In genomic region chr2:45851576-45852304, GRCh38 we compare ENCODE assay signal across 10 cellular contexts.
A peak's percentile ranks its signal among the peaks of the same experiment; 100 is the strongest.
DNase-seq lines count a peak whose midpoint lies in the region; ATAC-seq and TF ChIP-seq lines count a peak whose summit lies in the region.
"Had no signal": no experiment of that assay in that cellular context is flagged by ENCODE, and none has a peak within 500 bp of the region (broad histone marks: within the 10 kb centered on the region; RNA-seq: fewer than 3 reads in every experiment).

No MANE protein-coding gene starts in this region.

- no peak overlapping the region for H2AFZ ChIP-seq in OCI-LY7 (ENCODE audit: low read length)

- H3K9me2 ChIP-seq in OCI-LY7 (ENCODE audit: insufficient read depth, low read length): no peaks in the 10 kb centered on the region

- H3K27me3 Mint-ChIP-seq in T-helper 2 cell treated with Interferon-gamma antibody and Interleukin-4, amounts not matched to agents 5 μg/mL and 100 μg/mL, for 36 hours (ENCODE audit: low read depth): no peaks in the 10 kb centered on the region

- peak in 2 of 3 experiments; percentile 47 to 74 for DNase-seq in NCI-H1417 (lab: John Stamatoyannopoulos, UW)
- DNase-seq in NCI-H1417 treated with DMSO at 0.1 percent for 48 hours (lab: John Stamatoyannopoulos, UW): no peak
- no peak for DNase-seq in OCI-LY7 (ENCODE audit: low spot score)
- DNase-seq in fibroblast of gingiva (ENCODE audit: low read depth): peak; percentile 72
- DNase-seq in upper lobe of left lung: peak in 1 of 2 donors; percentile 14
- no peak for DNase-seq in T-helper 2 cell treated with Interferon-gamma antibody and Interleukin-4, amounts not matched to agents 5 μg/mL and 100 μg/mL, for 36 hours (ENCODE audit: low spot score)
- DNase-seq: lower lobe of right lung had no signal

- WGBS in upper lobe of left lung, 2 donors: 85 to 86% methylated on average over 11 of the region's 11 CpGs

- no peaks in the 10 kb centered on the region for H3K79me2 ChIP-seq in OCI-LY7 (ENCODE audit: insufficient read depth, low read depth, low read length)

- H3K27ac Mint-ChIP-seq in T-helper 2 cell treated with Interferon-gamma antibody and Interleukin-4, amounts not matched to agents 5 μg/mL and 100 μg/mL, for 36 hours: no peak overlapping the region

- no peaks in the 10 kb centered on the region for H3K27me3 ChIP-seq in upper lobe of left lung
- H3K27me3 ChIP-seq: esophagus muscularis mucosa had no signal

- H3K4me3 ChIP-seq in OCI-LY7 (ENCODE audit: low read depth, low read length, poor library complexity, severe bottlenecking) (no peak overlapping the region), upper lobe of left lung (no peak overlapping the region)
- H3K4me3 ChIP-seq: esophagus muscularis mucosa, lower lobe of right lung had no signal

- no peak for TF ChIP-seq CTCF in OCI-LY7 (conservative IDR thresholded peaks at IDR 0.05; ENCODE audit: low read length)
- no peak for TF ChIP-seq CTCF in upper lobe of left lung (IDR thresholded peaks at IDR 0.05)

- H3K4me3 Mint-ChIP-seq in T-helper 2 cell treated with Interferon-gamma antibody and Interleukin-4, amounts not matched to agents 5 μg/mL and 100 μg/mL, for 36 hours: no peak overlapping the region

- no peak for TF ChIP-seq EP300 in upper lobe of left lung (IDR thresholded peaks at IDR 0.05)

- intact Hi-C loops in OCI-LY7 (cut with micrococcal nuclease; ENCODE audit: unreplicated experiment): no loop called here

- no TSS peak for BruUV-seq in OCI-LY7 (replicated peaks; lab: Mats Ljungman, UMichigan)

- H3K36me3 ChIP-seq in OCI-LY7 (ENCODE audit: insufficient read depth, low read length) (no peaks in the 10 kb centered on the region), upper lobe of left lung (peaks cover 0 to 3% (median under 1%) of the 10 kb centered on the region in 4 donors)
- H3K36me3 ChIP-seq: lower lobe of right lung had no signal

- peaks cover 23% of the 10 kb centered on the region for H3K9me3 Mint-ChIP-seq in T-helper 2 cell treated with Interferon-gamma antibody and Interleukin-4, amounts not matched to agents 5 μg/mL and 100 μg/mL, for 36 hours

- H3K27ac ChIP-seq in OCI-LY7 (ENCODE audit: low read depth, low read length, poor library complexity, severe bottlenecking) (no peak overlapping the region), upper lobe of left lung (no peak overlapping the region)
- H3K27ac ChIP-seq: esophagus muscularis mucosa, lower lobe of right lung had no signal

- ATAC-seq in upper lobe of left lung (ENCODE audit: low FRiP score in 2 of 2) (peak; percentile 19 to 61), HG02938 (IDR thresholded peaks at IDR 0.05; ENCODE audit: unreplicated experiment) (no peak), HG02759 (IDR thresholded peaks at IDR 0.05; ENCODE audit: unreplicated experiment) (no peak)
- ATAC-seq: lower lobe of right lung had no signal

- CTCF ChIA-PET in OCI-LY7 (lab: Charles Lee; ENCODE audit: unreplicated experiment): interaction anchor here (1.3 kb wide), 1 partner anchor 8 kb away, joined by 4 read pairs; no protein-coding TSS in a partner anchor

- H3K4me1 Mint-ChIP-seq in T-helper 2 cell treated with Interferon-gamma antibody and Interleukin-4, amounts not matched to agents 5 μg/mL and 100 μg/mL, for 36 hours (ENCODE audit: low read depth): peaks cover 36% of the 10 kb centered on the region

- POLR2A ChIA-PET in OCI-LY7 (lab: Charles Lee): interaction anchor here (1.3 kb wide), 1 partner anchor 8 kb away, joined by 5 read pairs; no protein-coding TSS in a partner anchor

- no peak for TF ChIP-seq POLR2A in upper lobe of left lung (IDR thresholded peaks at IDR 0.05)

- no peaks in the 10 kb centered on the region for H4K20me1 ChIP-seq in OCI-LY7 (ENCODE audit: insufficient read depth, low read length)

- H3K4me1 ChIP-seq in OCI-LY7 (ENCODE audit: insufficient read depth, low read length, poor library complexity, severe bottlenecking): peaks cover 11% of the 10 kb centered on the region
- peaks cover 0 to 14% (median 3%) of the 10 kb centered on the region in 4 donors for H3K4me1 ChIP-seq in upper lobe of left lung

- H3K9me3 ChIP-seq in OCI-LY7 (ENCODE audit: low read length): no peaks in the 10 kb centered on the region
- H3K9me3 ChIP-seq in upper lobe of left lung: no peaks in the 10 kb centered on the region
- H3K9me3 ChIP-seq: esophagus muscularis mucosa, lower lobe of right lung had no signal

- peaks cover 36% of the 10 kb centered on the region for H3K36me3 Mint-ChIP-seq in T-helper 2 cell treated with Interferon-gamma antibody and Interleukin-4, amounts not matched to agents 5 μg/mL and 100 μg/mL, for 36 hours (ENCODE audit: low read depth)

- peak overlapping the region; percentile 33; the same call in 1 of the 2 replicates for H3K4me2 ChIP-seq in OCI-LY7 (ENCODE audit: low read length)

Comparison
In these comparisons a context has a peak if more than half of its experiments do, and no peak if none do; other contexts are left out.
1. DNase-seq: peak in NCI-H1417 (2 of 3) and fibroblast of gingiva (single experiment); none in NCI-H1417 treated with DMSO at 0.1 percent for 48 hours (single experiment), OCI-LY7 (single experiment) and T-helper 2 cell treated with Interferon-gamma antibody and Interleukin-4, amounts not matched to agents 5 μg/mL and 100 μg/mL, for 36 hours (single experiment).
2. ATAC-seq: peak in upper lobe of left lung (2 of 2); none in HG02938 (single experiment) and HG02759 (single experiment).